Comparison of ENCODE assay signal across 14 cellular contexts in the genomic region with DNA sequence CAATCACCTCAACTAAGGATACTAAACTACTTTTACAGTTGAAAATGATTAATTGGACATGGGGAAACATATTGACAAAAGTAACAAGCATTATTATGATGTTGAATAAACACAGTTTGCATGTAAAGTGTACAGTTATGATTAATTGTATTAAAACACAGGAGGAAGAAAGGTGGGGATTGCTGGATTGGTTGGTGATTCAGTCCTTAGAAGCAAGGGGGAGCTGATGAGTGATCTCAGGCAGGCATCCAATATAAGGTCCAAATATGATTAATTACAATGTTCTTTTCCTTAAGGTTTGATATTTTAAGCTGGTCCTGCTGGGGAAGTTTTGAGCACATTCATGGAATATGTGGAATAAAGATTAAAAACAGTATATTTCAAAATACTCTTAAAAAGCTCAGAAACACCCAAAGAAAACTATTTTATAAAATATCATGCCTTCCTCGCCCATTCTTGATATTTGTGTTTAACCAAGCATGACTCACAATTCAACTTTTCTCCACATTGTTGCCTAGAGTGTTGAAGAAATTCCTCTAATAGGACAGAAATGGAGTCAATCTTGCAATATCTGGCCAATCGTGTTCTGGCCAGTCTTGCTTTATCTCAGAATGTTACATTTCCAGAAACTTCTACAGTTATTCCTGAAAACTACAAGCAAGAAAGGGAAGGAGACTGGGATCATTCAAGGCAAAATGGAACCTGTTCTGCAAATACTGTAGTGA.
DNase-seq lines count a peak whose midpoint lies in the region; ATAC-seq, FAIRE-seq and TF ChIP-seq lines count a peak whose summit lies in the region.
"Had no signal": no experiment of that assay in that cellular context is flagged by ENCODE, and none has a peak within 500 bp of the region (broad histone marks: within the 10 kb centered on the region; RNA-seq: fewer than 3 reads in every experiment).

No MANE protein-coding gene starts in this region.

- TF ChIP-seq POLR2A in A549 (IDR thresholded peaks at IDR 0.05; ENCODE audit: low read length), result no peak

- H3K27me3 Mint-ChIP-seq in WTC11 (ENCODE audit: low read depth), result no peaks in the 10 kb centered on the region; the same call in 1 of the 2 replicates
- H3K27me3 Mint-ChIP-seq: B cell had no signal

- peak in 1 of 2 experiments; percentile 35 for DNase-seq in A549 (ENCODE audit: low read depth in 1 of 2, low spot score in 1 of 2)
- peak; percentile 16 for DNase-seq in RWPE1 (ENCODE audit: low spot score)
- peak; percentile 4 for DNase-seq in fibroblast of pulmonary artery (ENCODE audit: low read depth)
- no peak for DNase-seq in central memory CD4-positive, alpha-beta T cell
- DNase-seq in 8988T, result no peak
- no peak for DNase-seq in WTC11 (ENCODE audit: low spot score)
- DNase-seq: amygdala, dorsolateral prefrontal cortex, NCI-H510A treated with DMSO at 0.1 percent for 48 hours had no signal

- H3K36me3 Mint-ChIP-seq in WTC11, result no peaks in the 10 kb centered on the region

- H3K27ac ChIP-seq in A549, result no peak overlapping the region
- no peak overlapping the region for H3K27ac ChIP-seq in RWPE1
- H3K27ac ChIP-seq: dorsolateral prefrontal cortex, gastroesophageal sphincter had no signal

- no peaks in the 10 kb centered on the region for H3K4me1 Mint-ChIP-seq in WTC11
- H3K4me1 Mint-ChIP-seq: B cell had no signal

- no peaks in the 10 kb centered on the region; the same call in 1 of the 2 replicates for H3K9me3 Mint-ChIP-seq in WTC11
- H3K9me3 Mint-ChIP-seq: T-helper 2 cell treated with Interferon-gamma antibody and Interleukin-4, amounts not matched to agents 5 μg/mL and 100 μg/mL, for 36 hours had no signal

- WGBS in A549 (ENCODE audit: missing lambda C conversion rate), result 9% methylated on average over 2 of the region's 2 CpGs

- H3K4me3 ChIP-seq in A549, result no peak overlapping the region
- H3K4me3 ChIP-seq in GM12875 (ENCODE audit: low read depth, low read length), result no peak overlapping the region
- H3K4me3 ChIP-seq in fibroblast of pulmonary artery (replicated peaks; ENCODE audit: low read depth, low read length), result no peak overlapping the region
- H3K4me3 ChIP-seq: dorsolateral prefrontal cortex, gastroesophageal sphincter had no signal

- TF ChIP-seq RAD21 in A549 (conservative IDR thresholded peaks at IDR 0.05 in 1 of 2, IDR thresholded peaks at IDR 0.05 in 1 of 2), result no peak

- no peaks in the 10 kb centered on the region for H3K4me1 ChIP-seq in A549
- H3K4me1 ChIP-seq: gastroesophageal sphincter had no signal

- no peak overlapping the region for H3K27ac Mint-ChIP-seq in WTC11
- H3K27ac Mint-ChIP-seq: B cell; T-helper 2 cell treated with Interferon-gamma antibody and Interleukin-4, amounts not matched to agents 5 μg/mL and 100 μg/mL, for 36 hours had no signal

- ATAC-seq in A549 (0 out of 6 replicates have a peak, but pooled peaks of 1 of the 2 experiments have one; percentile 35), GM18867 (IDR thresholded peaks at IDR 0.05; ENCODE audit: unreplicated experiment) (no peak), WTC11 (no peak)
- ATAC-seq: gastroesophageal sphincter had no signal

- no peak overlapping the region for H3K4me3 Mint-ChIP-seq in WTC11
- H3K4me3 Mint-ChIP-seq: B cell; T-helper 2 cell treated with Interferon-gamma antibody and Interleukin-4, amounts not matched to agents 5 μg/mL and 100 μg/mL, for 36 hours had no signal

- no peak overlapping the region for H3K4me2 ChIP-seq in A549

- CTCF ChIA-PET in A549 (lab: Yijun Ruan, JAX), result no interaction called here
- CTCF ChIA-PET in RWPE1 (lab: Yijun Ruan, JAX), result no interaction called here
- CTCF ChIA-PET in WTC11 (lab: Charles Lee), result interaction anchor here (0.8 to 1.6 kb wide), 8 partner anchors 19 to 127 kb away, joined by 3 to 8 read pairs (median 4); no protein-coding TSS in a partner anchor

- no peak for TF ChIP-seq EP300 in A549 (IDR thresholded peaks at IDR 0.05)

- FAIRE-seq in A549 (lab: Jason Lieb, UNC), result no peak

- no peaks in the 10 kb centered on the region for H3K9me3 ChIP-seq in A549
- H3K9me3 ChIP-seq: gastroesophageal sphincter had no signal

- no peak for TF ChIP-seq CTCF in A549 (IDR thresholded peaks at IDR 0.05)
- peak; percentile 36; the same call in 1 of the 2 replicates for TF ChIP-seq CTCF in GM12875 (IDR thresholded peaks at IDR 0.05; ENCODE audit: borderline replicate concordance, insufficient read depth, low read depth, low read length)
- TF ChIP-seq CTCF in RWPE1 (conservative IDR thresholded peaks at IDR 0.05; ENCODE audit: low read depth), result no peak
- peak; percentile 23 for TF ChIP-seq CTCF in fibroblast of pulmonary artery (IDR thresholded peaks at IDR 0.05; ENCODE audit: low read length, missing control alignments)
- no peak; the same call in 1 of the 2 replicates for TF ChIP-seq CTCF in WTC11 (IDR thresholded peaks at IDR 0.05)

- POLR2A ChIA-PET in A549 (lab: Yijun Ruan, JAX) (no interaction called here), RWPE1 (lab: Yijun Ruan, JAX; ENCODE audit: low non-redundant PET) (no interaction called here), WTC11 (lab: Charles Lee) (no interaction called here)

TF ChIP-seq in A549, 52 proteins besides CTCF, POLR2A, EP300 and RAD21:
- TF ChIP-seq EHMT2 (IDR thresholded peaks at IDR 0.05; ENCODE audit: low read depth) (no peak), FOSL2 (IDR thresholded peaks at IDR 0.05) (no peak), FOSL2 (CRISPR knock-in tag; IDR thresholded peaks at IDR 0.05) (peak; percentile 7; the same call in 1 of the 2 replicates)
- TF ChIP-seq, protein P1, sequence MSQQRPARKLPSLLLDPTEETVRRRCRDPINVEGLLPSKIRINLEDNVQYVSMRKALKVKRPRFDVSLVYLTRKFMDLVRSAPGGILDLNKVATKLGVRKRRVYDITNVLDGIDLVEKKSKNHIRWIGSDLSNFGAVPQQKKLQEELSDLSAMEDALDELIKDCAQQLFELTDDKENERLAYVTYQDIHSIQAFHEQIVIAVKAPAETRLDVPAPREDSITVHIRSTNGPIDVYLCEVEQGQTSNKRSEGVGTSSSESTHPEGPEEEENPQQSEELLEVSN (IDR thresholded peaks at IDR 0.05; ENCODE audit: borderline replicate concordance, low read depth), result no peak
- TF ChIP-seq, protein P2, sequence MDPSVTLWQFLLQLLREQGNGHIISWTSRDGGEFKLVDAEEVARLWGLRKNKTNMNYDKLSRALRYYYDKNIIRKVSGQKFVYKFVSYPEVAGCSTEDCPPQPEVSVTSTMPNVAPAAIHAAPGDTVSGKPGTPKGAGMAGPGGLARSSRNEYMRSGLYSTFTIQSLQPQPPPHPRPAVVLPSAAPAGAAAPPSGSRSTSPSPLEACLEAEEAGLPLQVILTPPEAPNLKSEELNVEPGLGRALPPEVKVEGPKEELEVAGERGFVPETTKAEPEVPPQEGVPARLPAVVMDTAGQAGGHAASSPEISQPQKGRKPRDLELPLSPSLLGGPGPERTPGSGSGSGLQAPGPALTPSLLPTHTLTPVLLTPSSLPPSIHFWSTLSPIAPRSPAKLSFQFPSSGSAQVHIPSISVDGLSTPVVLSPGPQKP (IDR thresholded peaks at IDR 0.05; ENCODE audit: low read depth, low read length), result no peak

TF ChIP-seq in WTC11, 78 proteins besides CTCF, POLR2A, EP300 and RAD21:
- TF ChIP-seq, protein P3, sequence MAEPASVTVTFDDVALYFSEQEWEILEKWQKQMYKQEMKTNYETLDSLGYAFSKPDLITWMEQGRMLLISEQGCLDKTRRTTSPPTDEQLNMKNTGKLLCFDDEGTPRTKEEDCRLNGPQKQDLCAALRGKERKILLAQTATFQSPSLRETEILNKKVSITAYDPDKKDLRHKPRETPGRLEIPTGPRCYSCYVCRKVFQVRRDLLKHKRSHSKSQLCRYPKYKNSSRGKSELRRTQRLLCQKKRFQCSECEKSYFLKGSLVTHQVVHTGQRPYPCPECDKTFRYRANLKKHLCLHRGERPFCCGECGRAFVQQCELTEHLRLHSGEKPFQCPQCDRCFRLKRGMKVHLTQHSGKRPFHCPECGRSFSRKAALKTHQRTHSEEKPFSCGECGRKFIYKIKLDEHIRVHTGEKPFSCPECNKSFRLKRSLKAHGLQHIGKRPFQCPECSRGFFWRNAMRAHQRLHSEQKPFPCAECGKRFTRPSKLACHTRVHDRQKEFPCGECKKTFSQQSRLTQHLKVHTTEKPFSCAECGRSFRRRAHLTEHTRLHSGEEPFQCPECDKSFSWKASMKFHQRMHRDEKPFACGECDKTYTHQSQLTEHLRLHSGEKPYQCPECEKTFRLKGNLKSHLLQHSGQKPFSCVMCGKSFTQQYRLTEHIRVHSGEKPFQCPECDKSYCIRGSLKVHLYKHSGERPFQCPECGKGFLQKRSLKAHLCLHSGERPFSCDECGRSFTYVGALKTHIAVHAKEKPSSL (CRISPR knock-in tag; conservative IDR thresholded peaks at IDR 0.05), result no peak
- TF ChIP-seq MYBL2 (CRISPR knock-in tag; IDR thresholded peaks at IDR 0.05), result no peak
- TF ChIP-seq NR2C2 (CRISPR knock-in tag; IDR thresholded peaks at IDR 0.05), result no peak
- TF ChIP-seq ZNF138 (CRISPR knock-in tag; conservative IDR thresholded peaks at IDR 0.05), result no peak
- TF ChIP-seq, protein P4, sequence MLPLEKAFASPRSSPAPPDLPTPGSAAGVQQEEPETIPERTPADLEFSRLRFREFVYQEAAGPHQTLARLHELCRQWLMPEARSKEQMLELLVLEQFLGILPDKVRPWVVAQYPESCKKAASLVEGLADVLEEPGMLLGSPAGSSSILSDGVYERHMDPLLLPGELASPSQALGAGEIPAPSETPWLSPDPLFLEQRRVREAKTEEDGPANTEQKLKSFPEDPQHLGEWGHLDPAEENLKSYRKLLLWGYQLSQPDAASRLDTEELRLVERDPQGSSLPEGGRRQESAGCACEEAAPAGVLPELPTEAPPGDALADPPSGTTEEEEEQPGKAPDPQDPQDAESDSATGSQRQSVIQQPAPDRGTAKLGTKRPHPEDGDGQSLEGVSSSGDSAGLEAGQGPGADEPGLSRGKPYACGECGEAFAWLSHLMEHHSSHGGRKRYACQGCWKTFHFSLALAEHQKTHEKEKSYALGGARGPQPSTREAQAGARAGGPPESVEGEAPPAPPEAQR (CRISPR knock-in tag; IDR thresholded peaks at IDR 0.05), result no peak
- no peak for TF ChIP-seq JUN (CRISPR knock-in tag; IDR thresholded peaks at IDR 0.05)
- no peak for TF ChIP-seq FOXK1 (CRISPR knock-in tag; IDR thresholded peaks at IDR 0.05)
- TF ChIP-seq KAT7 (CRISPR knock-in tag; IDR thresholded peaks at IDR 0.05; ENCODE audit: borderline replicate concordance), result no peak
- no peak for TF ChIP-seq GABPB1 (CRISPR knock-in tag; IDR thresholded peaks at IDR 0.05)
TF ChIP-seq in WTC11: peak in this region for 0.

Comparison
In these comparisons a context has a peak if more than half of its experiments do, and no peak if none do; other contexts are left out.
1. DNase-seq: peak in RWPE1 (single experiment) and fibroblast of pulmonary artery (single experiment); none in central memory CD4-positive, alpha-beta T cell (single experiment), 8988T (single experiment) and WTC11 (single experiment).
2. CTCF ChIP-seq: peak in GM12875 (single experiment) and fibroblast of pulmonary artery (single experiment); none in A549 (single experiment), RWPE1 (single experiment) and WTC11 (single experiment).